Comparison of ENCODE assay signal across 1 cellular context in the genomic region with DNA sequence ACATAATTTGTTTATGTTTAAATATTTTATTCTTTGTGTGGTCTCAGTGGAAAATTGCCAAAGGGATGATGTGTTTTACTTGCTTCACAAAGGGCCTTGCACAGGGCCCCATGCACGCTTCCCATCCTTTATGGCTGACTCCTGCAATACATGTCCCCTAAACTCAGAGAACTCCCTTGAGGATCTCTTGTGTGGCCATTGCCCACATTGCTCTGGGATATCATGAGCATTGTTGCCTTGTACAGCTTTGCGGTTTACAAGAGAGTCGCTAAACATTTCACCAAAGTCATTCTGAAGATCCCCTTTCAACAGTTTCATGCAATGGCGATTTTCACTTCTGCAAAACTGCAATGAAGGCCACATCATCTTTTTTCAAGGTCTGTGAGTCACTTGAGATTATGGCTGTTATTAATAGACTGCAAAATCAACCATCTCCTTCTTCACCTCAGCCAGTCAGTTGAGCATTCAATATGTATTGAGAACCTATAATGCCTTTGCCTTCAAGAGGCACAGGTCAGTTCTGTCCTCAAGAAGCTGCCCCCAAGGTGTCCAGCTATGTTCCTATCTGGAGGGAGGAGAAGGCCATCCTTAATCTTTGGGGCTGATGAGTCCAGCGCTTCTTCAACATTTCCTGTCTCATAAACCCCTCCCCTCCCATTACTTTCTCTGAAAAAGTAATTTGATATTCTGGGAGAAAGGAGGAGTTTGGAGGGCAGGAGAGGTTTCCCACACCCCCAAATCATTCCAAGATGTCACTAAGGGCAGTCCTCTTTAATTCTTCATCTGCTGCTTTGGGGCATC.
A peak's percentile ranks its signal among the peaks of the same experiment; 100 is the strongest.
TF ChIP-seq lines count a peak whose summit lies in the region.

No MANE protein-coding gene starts in this region.

TF ChIP-seq in GM12878, 131 proteins besides CTCF, POLR2A, EP300 and RAD21 (continued from another document):
- TF ChIP-seq, protein P1, sequence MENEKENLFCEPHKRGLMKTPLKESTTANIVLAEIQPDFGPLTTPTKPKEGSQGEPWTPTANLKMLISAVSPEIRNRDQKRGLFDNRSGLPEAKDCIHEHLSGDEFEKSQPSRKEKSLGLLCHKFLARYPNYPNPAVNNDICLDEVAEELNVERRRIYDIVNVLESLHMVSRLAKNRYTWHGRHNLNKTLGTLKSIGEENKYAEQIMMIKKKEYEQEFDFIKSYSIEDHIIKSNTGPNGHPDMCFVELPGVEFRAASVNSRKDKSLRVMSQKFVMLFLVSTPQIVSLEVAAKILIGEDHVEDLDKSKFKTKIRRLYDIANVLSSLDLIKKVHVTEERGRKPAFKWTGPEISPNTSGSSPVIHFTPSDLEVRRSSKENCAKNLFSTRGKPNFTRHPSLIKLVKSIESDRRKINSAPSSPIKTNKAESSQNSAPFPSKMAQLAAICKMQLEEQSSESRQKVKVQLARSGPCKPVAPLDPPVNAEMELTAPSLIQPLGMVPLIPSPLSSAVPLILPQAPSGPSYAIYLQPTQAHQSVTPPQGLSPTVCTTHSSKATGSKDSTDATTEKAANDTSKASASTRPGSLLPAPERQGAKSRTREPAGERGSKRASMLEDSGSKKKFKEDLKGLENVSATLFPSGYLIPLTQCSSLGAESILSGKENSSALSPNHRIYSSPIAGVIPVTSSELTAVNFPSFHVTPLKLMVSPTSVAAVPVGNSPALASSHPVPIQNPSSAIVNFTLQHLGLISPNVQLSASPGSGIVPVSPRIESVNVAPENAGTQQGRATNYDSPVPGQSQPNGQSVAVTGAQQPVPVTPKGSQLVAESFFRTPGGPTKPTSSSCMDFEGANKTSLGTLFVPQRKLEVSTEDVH (IDR thresholded peaks at IDR 0.05; ENCODE audit: low read depth, partially characterized antibody) = no peak
- TF ChIP-seq ZBED1 (IDR thresholded peaks at IDR 0.05; ENCODE audit: borderline replicate concordance) (peak; percentile 69), ZNF207 (IDR thresholded peaks at IDR 0.05; ENCODE audit: borderline replicate concordance) (peak; percentile 71; the same call in 1 of the 2 replicates), RB1 (IDR thresholded peaks at IDR 0.05; ENCODE audit: borderline replicate concordance) (peak; percentile 65; the same call in 1 of the 2 replicates), PAX5 (IDR thresholded peaks at IDR 0.05; ENCODE audit: borderline replicate concordance, low read depth, low read length) (peak; percentile 91), POLR2AphosphoS5 (IDR thresholded peaks at IDR 0.05; ENCODE audit: low read length) (no peak), NBN (IDR thresholded peaks at IDR 0.05) (peak; percentile 92), HDGF (IDR thresholded peaks at IDR 0.05) (no peak), SRF (IDR thresholded peaks at IDR 0.05; ENCODE audit: low read depth in 2 of 2, low read length in 2 of 2) (peak in 1 of 2 experiments; percentile 28; a peak in 1 of 4 replicates), PML (IDR thresholded peaks at IDR 0.05; ENCODE audit: low read length) (peak; percentile 73), BRCA1 (IDR thresholded peaks at IDR 0.05; ENCODE audit: low read depth, low read length) (no peak), NRF1 (conservative IDR thresholded peaks at IDR 0.05; ENCODE audit: low read depth, low read length) (no peak), CEBPB (IDR thresholded peaks at IDR 0.05; ENCODE audit: borderline replicate concordance in 1 of 2, low read depth in 2 of 2, low read length in 2 of 2) (no peak)
- TF ChIP-seq, protein P2, sequence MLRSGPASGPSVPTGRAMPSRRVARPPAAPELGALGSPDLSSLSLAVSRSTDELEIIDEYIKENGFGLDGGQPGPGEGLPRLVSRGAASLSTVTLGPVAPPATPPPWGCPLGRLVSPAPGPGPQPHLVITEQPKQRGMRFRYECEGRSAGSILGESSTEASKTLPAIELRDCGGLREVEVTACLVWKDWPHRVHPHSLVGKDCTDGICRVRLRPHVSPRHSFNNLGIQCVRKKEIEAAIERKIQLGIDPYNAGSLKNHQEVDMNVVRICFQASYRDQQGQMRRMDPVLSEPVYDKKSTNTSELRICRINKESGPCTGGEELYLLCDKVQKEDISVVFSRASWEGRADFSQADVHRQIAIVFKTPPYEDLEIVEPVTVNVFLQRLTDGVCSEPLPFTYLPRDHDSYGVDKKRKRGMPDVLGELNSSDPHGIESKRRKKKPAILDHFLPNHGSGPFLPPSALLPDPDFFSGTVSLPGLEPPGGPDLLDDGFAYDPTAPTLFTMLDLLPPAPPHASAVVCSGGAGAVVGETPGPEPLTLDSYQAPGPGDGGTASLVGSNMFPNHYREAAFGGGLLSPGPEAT (IDR thresholded peaks at IDR 0.05; ENCODE audit: low read depth) = peak; percentile 98
- TF ChIP-seq, protein P3, sequence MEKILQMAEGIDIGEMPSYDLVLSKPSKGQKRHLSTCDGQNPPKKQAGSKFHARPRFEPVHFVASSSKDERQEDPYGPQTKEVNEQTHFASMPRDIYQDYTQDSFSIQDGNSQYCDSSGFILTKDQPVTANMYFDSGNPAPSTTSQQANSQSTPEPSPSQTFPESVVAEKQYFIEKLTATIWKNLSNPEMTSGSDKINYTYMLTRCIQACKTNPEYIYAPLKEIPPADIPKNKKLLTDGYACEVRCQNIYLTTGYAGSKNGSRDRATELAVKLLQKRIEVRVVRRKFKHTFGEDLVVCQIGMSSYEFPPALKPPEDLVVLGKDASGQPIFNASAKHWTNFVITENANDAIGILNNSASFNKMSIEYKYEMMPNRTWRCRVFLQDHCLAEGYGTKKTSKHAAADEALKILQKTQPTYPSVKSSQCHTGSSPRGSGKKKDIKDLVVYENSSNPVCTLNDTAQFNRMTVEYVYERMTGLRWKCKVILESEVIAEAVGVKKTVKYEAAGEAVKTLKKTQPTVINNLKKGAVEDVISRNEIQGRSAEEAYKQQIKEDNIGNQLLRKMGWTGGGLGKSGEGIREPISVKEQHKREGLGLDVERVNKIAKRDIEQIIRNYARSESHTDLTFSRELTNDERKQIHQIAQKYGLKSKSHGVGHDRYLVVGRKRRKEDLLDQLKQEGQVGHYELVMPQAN (conservative IDR thresholded peaks at IDR 0.05) = no peak
